ENCODE assay signal across 9 cellular contexts in genomic region chr15:40098489-40099261, GRCh38. TPM values are rescaled to one million over a fixed set of nuclear protein-coding genes. Genes with fewer than 3 reads are reported as not detected.
DNase-seq lines count a peak whose midpoint lies in the region; ATAC-seq, FAIRE-seq and TF ChIP-seq lines count a peak whose summit lies in the region.
"Had no signal": no experiment of that assay in that cellular context is flagged by ENCODE, and none has a peak within 500 bp of the region (broad histone marks: within the 10 kb centered on the region; RNA-seq: fewer than 3 reads in every experiment).

No MANE protein-coding gene starts in this region.

- no peaks in the 10 kb centered on the region for H3K36me3 Mint-ChIP-seq in brain

- H3K9me3 Mint-ChIP-seq in brain = no peaks in the 10 kb centered on the region

- ATAC-seq in GM18520 (IDR thresholded peaks at IDR 0.05; ENCODE audit: unreplicated experiment) = peak; percentile 70
- peak; percentile 66 for ATAC-seq in HG02973 (IDR thresholded peaks at IDR 0.05; ENCODE audit: unreplicated experiment)

- peaks cover 23% of the 10 kb centered on the region for H3K27me3 Mint-ChIP-seq in brain

- peak overlapping the region; percentile 57 to 76 (median 75) for H3K4me3 Mint-ChIP-seq in brain

- peak overlapping the region; percentile 87 for H3K27ac ChIP-seq in 22Rv1

- peak overlapping the region; percentile 82 to 99 (median 98) for H3K27ac Mint-ChIP-seq in brain

- peak; percentile 50 for DNase-seq in NCI-H1694 (lab: John Stamatoyannopoulos, UW)
- DNase-seq in T1000 (lab: John Stamatoyannopoulos, UW) = peak; percentile 60
- peak; percentile 25 to 68 for DNase-seq in stimulated activated CD4-positive, alpha-beta T cell treated with anti-CD3 and anti-CD28 coated beads, Interleukin-15, amount 100 ng/mL, for 1 hour (ENCODE audit: low read depth in 1 of 2, low spot score in 1 of 2)

- H3K4me1 Mint-ChIP-seq in brain = peaks cover 100% of the 10 kb centered on the region

- 0 out of 2 replicates have a peak, but pooled peaks have one; percentile 5 for TF ChIP-seq CTCF in 22Rv1 (IDR thresholded peaks at IDR 0.05)
- TF ChIP-seq CTCF in brain (conservative IDR thresholded peaks at IDR 0.05) = no peak

- FAIRE-seq in islet of Langerhans (lab: Jason Lieb, UNC) = peak; percentile 97
- FAIRE-seq: G401.6 had no signal

RNA-seq across cellular contexts. Expression of gene BMF, which starts 10.0 kb away (rescaled TPM):
- polyA plus RNA-seq in brain (ENCODE audit: insufficient read depth, low read depth, low replicate concordance) = 22.7 TPM

RNA-seq across cellular contexts. Expression of gene SRP14, which starts 59.7 kb away (rescaled TPM):
- polyA plus RNA-seq in brain (ENCODE audit: insufficient read depth, low read depth, low replicate concordance) = 457 TPM

Comparison
In these comparisons a context has a peak if more than half of its experiments do, and no peak if none do; other contexts are left out.
1. Peak in every context shown above with its lines: DNase-seq, ATAC-seq and H3K27ac ChIP-seq.